ENCODE assay signal across 9 cellular contexts in genomic region chr4:6918345-6918744, GRCh38. TPM values are rescaled to one million over a fixed set of nuclear protein-coding genes. Genes with fewer than 3 reads are reported as not detected.
DNase-seq lines count a peak whose midpoint lies in the region; ATAC-seq and TF ChIP-seq lines count a peak whose summit lies in the region.
"Had no signal": no experiment of that assay in that cellular context is flagged by ENCODE, and none has a peak within 500 bp of the region (broad histone marks: within the 10 kb centered on the region; RNA-seq: fewer than 3 reads in every experiment).

No MANE protein-coding gene starts in this region.

- peaks cover 15 to 30% of the 10 kb centered on the region in 2 donors for H3K36me3 Mint-ChIP-seq in CD14-positive monocyte

- H3K27me3 Mint-ChIP-seq in CD14-positive monocyte (ENCODE audit: low read depth in 3 of 3), result peaks cover 0 to 2% (median 2%) of the 10 kb centered on the region in 3 donors

- peaks cover 70% of the 10 kb centered on the region for H3K4me1 Mint-ChIP-seq in CD14-positive monocyte

- no peaks in the 10 kb centered on the region for H3K27me3 ChIP-seq in muscle layer of colon (ENCODE audit: control insufficient read depth in 1 of 2, insufficient read depth in 2 of 2, low read length in 2 of 2)
- H3K27me3 ChIP-seq: tibial artery had no signal

- H3K4me3 Mint-ChIP-seq in CD14-positive monocyte, result peak overlapping the region; percentile 40 to 83

- H3K9ac ChIP-seq in muscle layer of colon (ENCODE audit: low read length), result no peak overlapping the region

- H3K9me3 Mint-ChIP-seq in CD14-positive monocyte, result no peaks in the 10 kb centered on the region

- H3K4me1 ChIP-seq in muscle layer of colon (ENCODE audit: insufficient read depth, low read length), result peaks cover 18% of the 10 kb centered on the region

- 27 to 35% (median 31%) methylated on average over 7 of the region's 7 CpGs for WGBS in adipose tissue, 3 donors

- intact Hi-C loops in CD14-positive monocyte (cut with micrococcal nuclease), result loop anchor here (10.0 kb wide), 2 partner anchors 126 to 146 kb away; partner anchors contain the start of genes GRPEL1 (in 1 of the 2) and TADA2B (in 1 of the 2)

- ATAC-seq in HG03442 (IDR thresholded peaks at IDR 0.05; ENCODE audit: unreplicated experiment), result no peak

- H3K9me3 ChIP-seq in KOPT-K1 (ENCODE audit: insufficient read depth, low read length, poor library complexity, severe bottlenecking), result no peaks in the 10 kb centered on the region
- H3K9me3 ChIP-seq in muscle layer of colon (ENCODE audit: low read length), result no peaks in the 10 kb centered on the region
- H3K9me3 ChIP-seq: tibial artery had no signal

- H3K27ac Mint-ChIP-seq in CD14-positive monocyte, result peak overlapping the region; percentile 89 to 95 (median 93)

- H3K36me3 ChIP-seq in KOPT-K1 (ENCODE audit: insufficient read depth, low read length) (peaks cover 8% of the 10 kb centered on the region), muscle layer of colon (ENCODE audit: insufficient read depth, low read length) (peaks cover under 1% of the 10 kb centered on the region)

- peak overlapping the region; percentile 66 for H3K27ac ChIP-seq in KOPT-K1 (ENCODE audit: low read depth, low read length, poor library complexity, severe bottlenecking)
- H3K27ac ChIP-seq in adipose tissue (ENCODE audit: low read depth, low read length), result peak overlapping the region; percentile 25
- H3K27ac ChIP-seq in muscle layer of colon (ENCODE audit: low read depth, low read length), result peak overlapping the region; percentile 15
- H3K27ac ChIP-seq: tibial artery had no signal

- DNase-seq in CD14-positive monocyte (ENCODE audit: low spot score) (no peak), retina (no peak), DMS114 treated with DMSO at 0.1 percent for 48 hours (lab: John Stamatoyannopoulos, UW; ENCODE audit: unreplicated experiment) (no peak)
- DNase-seq in activated CD4-positive, CD25-positive, alpha-beta regulatory T cell treated with anti-CD3 and anti-CD28 coated beads, Interleukin-2, amount 50 U/mL, for 72 hours, result no peak

- TF ChIP-seq CTCF in CD14-positive monocyte (IDR thresholded peaks at IDR 0.05), result no peak

- H3K4me3 ChIP-seq in muscle layer of colon (ENCODE audit: low read depth in 1 of 2, low read length in 2 of 2), result no peak overlapping the region
- H3K4me3 ChIP-seq: tibial artery had no signal

RNA-seq across cellular contexts. Expression of gene TBC1D14, which starts 8.7 kb away (rescaled TPM):
- polyA plus RNA-seq in CD14-positive monocyte (10 to 100 TPM; 36.3 to 44.7 TPM), adipose tissue (10 to 100 TPM; 12.2 to 22.9 (median 22.9) TPM)

Comparison
In these comparisons a context has a peak if more than half of its experiments do, and no peak if none do; other contexts are left out.
1. H3K27ac ChIP-seq: peak in every context shown above with its lines; median percentile 66 in KOPT-K1; 25 in adipose tissue; 15 in muscle layer of colon.